1 cellular context compared by ENCODE assay signal in the genomic region with DNA sequence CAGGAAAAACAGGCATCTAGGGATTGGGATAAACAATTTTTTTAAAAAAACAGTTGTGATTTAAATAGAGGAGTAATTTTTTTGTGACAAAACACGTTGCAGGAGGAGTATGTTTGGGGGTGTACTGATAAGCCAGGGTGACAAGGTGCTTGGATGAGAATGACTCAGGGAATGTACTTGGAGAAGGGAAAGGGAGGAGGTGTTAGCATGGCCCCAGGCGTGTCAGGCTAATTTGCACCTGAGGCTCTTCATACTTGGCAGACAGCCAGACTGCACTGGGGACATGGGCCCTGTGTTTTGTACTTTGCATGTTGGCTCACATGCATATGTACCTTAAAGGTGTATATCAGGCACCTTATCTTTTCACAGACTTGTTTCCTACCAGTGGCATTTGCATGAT.
TF ChIP-seq lines count a peak whose summit lies in the region.

No MANE protein-coding gene starts in this region.

TF ChIP-seq in GM12878, 131 proteins besides CTCF, POLR2A, EP300 and RAD21 (continued from another document):
- TF ChIP-seq, protein P1, sequence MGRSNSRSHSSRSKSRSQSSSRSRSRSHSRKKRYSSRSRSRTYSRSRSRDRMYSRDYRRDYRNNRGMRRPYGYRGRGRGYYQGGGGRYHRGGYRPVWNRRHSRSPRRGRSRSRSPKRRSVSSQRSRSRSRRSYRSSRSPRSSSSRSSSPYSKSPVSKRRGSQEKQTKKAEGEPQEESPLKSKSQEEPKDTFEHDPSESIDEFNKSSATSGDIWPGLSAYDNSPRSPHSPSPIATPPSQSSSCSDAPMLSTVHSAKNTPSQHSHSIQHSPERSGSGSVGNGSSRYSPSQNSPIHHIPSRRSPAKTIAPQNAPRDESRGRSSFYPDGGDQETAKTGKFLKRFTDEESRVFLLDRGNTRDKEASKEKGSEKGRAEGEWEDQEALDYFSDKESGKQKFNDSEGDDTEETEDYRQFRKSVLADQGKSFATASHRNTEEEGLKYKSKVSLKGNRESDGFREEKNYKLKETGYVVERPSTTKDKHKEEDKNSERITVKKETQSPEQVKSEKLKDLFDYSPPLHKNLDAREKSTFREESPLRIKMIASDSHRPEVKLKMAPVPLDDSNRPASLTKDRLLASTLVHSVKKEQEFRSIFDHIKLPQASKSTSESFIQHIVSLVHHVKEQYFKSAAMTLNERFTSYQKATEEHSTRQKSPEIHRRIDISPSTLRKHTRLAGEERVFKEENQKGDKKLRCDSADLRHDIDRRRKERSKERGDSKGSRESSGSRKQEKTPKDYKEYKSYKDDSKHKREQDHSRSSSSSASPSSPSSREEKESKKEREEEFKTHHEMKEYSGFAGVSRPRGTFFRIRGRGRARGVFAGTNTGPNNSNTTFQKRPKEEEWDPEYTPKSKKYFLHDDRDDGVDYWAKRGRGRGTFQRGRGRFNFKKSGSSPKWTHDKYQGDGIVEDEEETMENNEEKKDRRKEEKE (IDR thresholded peaks at IDR 0.05) = no peak
- TF ChIP-seq DPF2 (IDR thresholded peaks at IDR 0.05) = no peak
- no peak for TF ChIP-seq KLF5 (IDR thresholded peaks at IDR 0.05; ENCODE audit: partially characterized antibody)
- TF ChIP-seq ZZZ3 (IDR thresholded peaks at IDR 0.05; ENCODE audit: control insufficient read depth, insufficient read length, low read depth) = no peak
- TF ChIP-seq, protein P2, sequence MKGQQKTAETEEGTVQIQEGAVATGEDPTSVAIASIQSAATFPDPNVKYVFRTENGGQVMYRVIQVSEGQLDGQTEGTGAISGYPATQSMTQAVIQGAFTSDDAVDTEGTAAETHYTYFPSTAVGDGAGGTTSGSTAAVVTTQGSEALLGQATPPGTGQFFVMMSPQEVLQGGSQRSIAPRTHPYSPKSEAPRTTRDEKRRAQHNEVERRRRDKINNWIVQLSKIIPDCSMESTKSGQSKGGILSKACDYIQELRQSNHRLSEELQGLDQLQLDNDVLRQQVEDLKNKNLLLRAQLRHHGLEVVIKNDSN (IDR thresholded peaks at IDR 0.05; ENCODE audit: borderline replicate concordance, extremely low read length, insufficient read depth, low read depth, low read length) = no peak
- no peak for TF ChIP-seq LARP7 (IDR thresholded peaks at IDR 0.05)
- no peak for TF ChIP-seq HCFC1 (IDR thresholded peaks at IDR 0.05; ENCODE audit: low read length)
